ENCODE assay signal across 28 cellular contexts in the genomic region with DNA sequence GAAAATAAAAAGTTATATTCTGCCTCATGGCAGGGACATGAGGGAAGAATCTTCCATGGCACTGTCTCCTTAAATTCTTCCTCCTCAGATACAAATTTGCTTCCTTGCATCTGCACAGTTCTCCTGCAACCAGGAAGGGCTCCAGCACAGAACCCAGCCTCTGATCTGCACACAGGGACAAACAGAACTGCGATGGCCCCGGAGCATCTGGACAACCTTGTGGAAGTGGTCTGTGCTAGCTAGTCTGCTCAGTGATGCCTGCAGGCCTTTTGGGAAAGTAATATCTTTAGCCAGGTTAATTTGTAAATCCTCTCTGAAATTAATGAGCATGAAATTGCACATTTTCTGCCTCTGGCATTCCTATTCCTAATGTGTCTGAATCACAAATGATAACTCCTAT.
"Had no signal": no experiment of that assay in that cellular context is flagged by ENCODE, and none has a peak within 500 bp of the region (broad histone marks: within the 10 kb centered on the region; RNA-seq: fewer than 3 reads in every experiment).

No MANE protein-coding gene starts in this region.

- DNase-seq: activated CD4-positive, alpha-beta memory T cell treated with anti-CD3 and anti-CD28 coated beads, Interleukin-2, amount 10 ng/mL, durations not matched to agents 7 days and 5 days; activated CD4-positive, alpha-beta T cell treated with anti-CD3 and anti-CD28 coated beads for 36 hours; activated CD4-positive, alpha-beta T cell treated with anti-CD3 and anti-CD28 coated beads, Interleukin-2, amount 10 ng/mL, durations not matched to agents 7 days and 5 days; activated CD4-positive, alpha-beta T cell treated with anti-CD3 and anti-CD28 coated beads, Interleukin-2, amount 50 U/mL, for 4 hours; activated CD4-positive, CD25-positive, alpha-beta regulatory T cell; activated CD4-positive, CD25-positive, alpha-beta regulatory T cell treated with anti-CD3 and anti-CD28 coated beads, Interleukin-2, amount 50 U/mL, for 72 hours; activated CD8-positive, alpha-beta memory T cell treated with anti-CD3 and anti-CD28 coated beads, Interleukin-2, amount 50 U/mL, for 48 hours; activated gamma-delta T cell; activated naive CD4-positive, alpha-beta T cell; activated naive CD4-positive, alpha-beta T cell treated with anti-CD3 and anti-CD28 coated beads, Interleukin-2, amount 10 ng/mL, durations not matched to agents 7 days and 5 days; activated naive CD8-positive, alpha-beta T cell treated with anti-CD3 and anti-CD28 coated beads, Interleukin-2, amount 10 ng/mL, durations not matched to agents 7 days and 5 days; activated T-cell treated with anti-CD3 and anti-CD28 coated beads for 4 hours; activated T-cell treated with anti-CD3 and anti-CD28 coated beads, Interleukin-2, amount 50 U/mL, for 24 hours; activated T-cell treated with anti-CD3 and anti-CD28 coated beads, Interleukin-2, amount 50 U/mL, for 72 hours; anterior cingulate cortex; brain microvascular endothelial cell; dermis blood vessel endothelial cell; effector CD4-positive, alpha-beta T cell; effector memory CD8-positive, alpha-beta T cell; erythroblast; foreskin keratinocyte; gastrocnemius medialis; head of caudate nucleus; T-helper 2 cell had no signal

- H3K36me3 Mint-ChIP-seq: activated naive CD4-positive, alpha-beta T cell treated with anti-CD3 and anti-CD28 coated beads, Interleukin-2, amount 10 ng/mL, durations not matched to agents 7 days and 5 days; activated naive CD4-positive, alpha-beta T cell treated with anti-CD3 and anti-CD28 coated beads, Interleukin-2, amount 50 U/mL, for 72 hours; activated naive CD8-positive, alpha-beta T cell treated with anti-CD3 and anti-CD28 coated beads, Interleukin-2, amount 10 ng/mL, durations not matched to agents 7 days and 5 days had no signal

- H3K4me1 ChIP-seq: esophagus muscularis mucosa, foreskin keratinocyte, gastrocnemius medialis had no signal

- H3K9me3 ChIP-seq: esophagus muscularis mucosa, gastrocnemius medialis had no signal

- H3K27ac ChIP-seq: brain microvascular endothelial cell, coronary artery, esophagus muscularis mucosa, foreskin keratinocyte, gastrocnemius medialis had no signal

- H3K27ac Mint-ChIP-seq: activated CD4-positive, alpha-beta memory T cell treated with anti-CD3 and anti-CD28 coated beads, Interleukin-2, amount 10 ng/mL, durations not matched to agents 7 days and 5 days; activated CD4-positive, alpha-beta T cell treated with anti-CD3 and anti-CD28 coated beads for 36 hours; activated CD4-positive, alpha-beta T cell treated with anti-CD3 and anti-CD28 coated beads, Interleukin-2, amount 10 ng/mL, durations not matched to agents 7 days and 5 days; activated naive CD4-positive, alpha-beta T cell treated with anti-CD3 and anti-CD28 coated beads, Interleukin-2, amount 10 ng/mL, durations not matched to agents 7 days and 5 days; activated naive CD4-positive, alpha-beta T cell treated with anti-CD3 and anti-CD28 coated beads, Interleukin-2, amount 50 U/mL, for 72 hours; activated naive CD8-positive, alpha-beta T cell treated with anti-CD3 and anti-CD28 coated beads, Interleukin-2, amount 10 ng/mL, durations not matched to agents 7 days and 5 days; activated T-cell treated with anti-CD3 and anti-CD28 coated beads, Interleukin-2, amount 50 U/mL, for 24 hours; activated T-cell treated with anti-CD3 and anti-CD28 coated beads, Interleukin-2, amount 50 U/mL, for 72 hours; effector memory CD8-positive, alpha-beta T cell had no signal

- H3K27me3 ChIP-seq: brain microvascular endothelial cell, esophagus muscularis mucosa, foreskin keratinocyte, gastrocnemius medialis had no signal

- H3K36me3 ChIP-seq: brain microvascular endothelial cell, esophagus muscularis mucosa, gastrocnemius medialis had no signal

- H3K9me3 Mint-ChIP-seq: activated CD4-positive, alpha-beta memory T cell treated with anti-CD3 and anti-CD28 coated beads, Interleukin-2, amount 10 ng/mL, durations not matched to agents 7 days and 5 days; activated CD4-positive, alpha-beta T cell treated with anti-CD3 and anti-CD28 coated beads, Interleukin-2, amount 10 ng/mL, durations not matched to agents 7 days and 5 days; activated naive CD4-positive, alpha-beta T cell treated with anti-CD3 and anti-CD28 coated beads, Interleukin-2, amount 10 ng/mL, durations not matched to agents 7 days and 5 days; activated naive CD4-positive, alpha-beta T cell treated with anti-CD3 and anti-CD28 coated beads, Interleukin-2, amount 50 U/mL, for 72 hours; activated naive CD8-positive, alpha-beta T cell treated with anti-CD3 and anti-CD28 coated beads, Interleukin-2, amount 10 ng/mL, durations not matched to agents 7 days and 5 days; activated T-cell treated with anti-CD3 and anti-CD28 coated beads, Interleukin-2, amount 50 U/mL, for 24 hours; activated T-cell treated with anti-CD3 and anti-CD28 coated beads, Interleukin-2, amount 50 U/mL, for 72 hours; central memory CD8-positive, alpha-beta T cell; effector memory CD8-positive, alpha-beta T cell had no signal

- H3K4me1 Mint-ChIP-seq: activated CD4-positive, alpha-beta memory T cell treated with anti-CD3 and anti-CD28 coated beads, Interleukin-2, amount 10 ng/mL, durations not matched to agents 7 days and 5 days; activated CD4-positive, alpha-beta T cell treated with anti-CD3 and anti-CD28 coated beads for 36 hours; activated CD4-positive, alpha-beta T cell treated with anti-CD3 and anti-CD28 coated beads, Interleukin-2, amount 10 ng/mL, durations not matched to agents 7 days and 5 days; activated naive CD4-positive, alpha-beta T cell treated with anti-CD3 and anti-CD28 coated beads, Interleukin-2, amount 10 ng/mL, durations not matched to agents 7 days and 5 days; activated naive CD8-positive, alpha-beta T cell treated with anti-CD3 and anti-CD28 coated beads, Interleukin-2, amount 10 ng/mL, durations not matched to agents 7 days and 5 days; central memory CD8-positive, alpha-beta T cell had no signal

- H3K4me3 ChIP-seq: coronary artery, esophagus muscularis mucosa, gastrocnemius medialis had no signal

- H3K4me3 Mint-ChIP-seq: activated CD4-positive, alpha-beta memory T cell treated with anti-CD3 and anti-CD28 coated beads, Interleukin-2, amount 10 ng/mL, durations not matched to agents 7 days and 5 days; activated CD4-positive, alpha-beta T cell treated with anti-CD3 and anti-CD28 coated beads for 36 hours; activated CD4-positive, alpha-beta T cell treated with anti-CD3 and anti-CD28 coated beads, Interleukin-2, amount 10 ng/mL, durations not matched to agents 7 days and 5 days; activated naive CD4-positive, alpha-beta T cell treated with anti-CD3 and anti-CD28 coated beads, Interleukin-2, amount 10 ng/mL, durations not matched to agents 7 days and 5 days; activated naive CD8-positive, alpha-beta T cell treated with anti-CD3 and anti-CD28 coated beads, Interleukin-2, amount 10 ng/mL, durations not matched to agents 7 days and 5 days; activated T-cell treated with anti-CD3 and anti-CD28 coated beads, Interleukin-2, amount 50 U/mL, for 24 hours; activated T-cell treated with anti-CD3 and anti-CD28 coated beads, Interleukin-2, amount 50 U/mL, for 72 hours; central memory CD8-positive, alpha-beta T cell; effector memory CD8-positive, alpha-beta T cell had no signal

- ATAC-seq: activated CD4-positive, alpha-beta T cell treated with anti-CD3 and anti-CD28 coated beads for 36 hours; activated naive CD4-positive, alpha-beta T cell treated with anti-CD3 and anti-CD28 coated beads, Interleukin-2, amount 50 U/mL, for 72 hours; activated T-cell treated with anti-CD3 and anti-CD28 coated beads, Interleukin-2, amount 50 U/mL, for 72 hours; effector memory CD8-positive, alpha-beta T cell; foreskin keratinocyte; gastrocnemius medialis had no signal

- H3K27me3 Mint-ChIP-seq: activated CD4-positive, alpha-beta T cell treated with anti-CD3 and anti-CD28 coated beads for 36 hours; activated naive CD4-positive, alpha-beta T cell treated with anti-CD3 and anti-CD28 coated beads, Interleukin-2, amount 10 ng/mL, durations not matched to agents 7 days and 5 days; central memory CD8-positive, alpha-beta T cell had no signal
